ENCODE assay signal across 1 cellular context in genomic region chr12:68793975-68794652, GRCh38.
TF ChIP-seq lines count a peak whose summit lies in the region.

No MANE protein-coding gene starts in this region.

TF ChIP-seq in IMR-90, 13 proteins besides CTCF, POLR2A, EP300 and RAD21 (continued from another document):
- TF ChIP-seq, protein P1, sequence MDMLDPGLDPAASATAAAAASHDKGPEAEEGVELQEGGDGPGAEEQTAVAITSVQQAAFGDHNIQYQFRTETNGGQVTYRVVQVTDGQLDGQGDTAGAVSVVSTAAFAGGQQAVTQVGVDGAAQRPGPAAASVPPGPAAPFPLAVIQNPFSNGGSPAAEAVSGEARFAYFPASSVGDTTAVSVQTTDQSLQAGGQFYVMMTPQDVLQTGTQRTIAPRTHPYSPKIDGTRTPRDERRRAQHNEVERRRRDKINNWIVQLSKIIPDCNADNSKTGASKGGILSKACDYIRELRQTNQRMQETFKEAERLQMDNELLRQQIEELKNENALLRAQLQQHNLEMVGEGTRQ (IDR thresholded peaks at IDR 0.05; ENCODE audit: low read depth, low read length) = no peak
- no peak for TF ChIP-seq CHD1 (IDR thresholded peaks at IDR 0.05; ENCODE audit: low read depth, low read length)
- no peak for TF ChIP-seq NFE2L2 (IDR thresholded peaks at IDR 0.05; ENCODE audit: low read depth, low read length)
- TF ChIP-seq RCOR1 (IDR thresholded peaks at IDR 0.05; ENCODE audit: insufficient replicate concordance, low read length) = no peak
- no peak for TF ChIP-seq ELK1 (IDR thresholded peaks at IDR 0.05; ENCODE audit: borderline replicate concordance, low read depth, low read length)
